ENCODE assay signal across 20 cellular contexts in genomic region chr4:103895876-103896465, GRCh38.
"Had no signal": no experiment of that assay in that cellular context is flagged by ENCODE, and none has a peak within 500 bp of the region (broad histone marks: within the 10 kb centered on the region; RNA-seq: fewer than 3 reads in every experiment).

No MANE protein-coding gene starts in this region.

- DNase-seq: activated CD4-positive, alpha-beta T cell treated with anti-CD3 and anti-CD28 coated beads, Interleukin-2, amount 10 ng/mL, durations not matched to agents 7 days and 5 days; activated CD8-positive, alpha-beta memory T cell treated with anti-CD3 and anti-CD28 coated beads, Interleukin-2, amount 50 U/mL, for 4 hours; activated effector memory CD4-positive, alpha-beta T cell treated with Interleukin-2 at 50 U/mL for 16 hours; activated naive CD4-positive, alpha-beta T cell treated with anti-CD3 and anti-CD28 coated beads, Interleukin-2, amount 50 U/mL, for 16 hours; activated T-cell treated with anti-CD3 and anti-CD28 coated beads, Interleukin-2, amount 50 U/mL, for 4 hours; aorta; cerebellar nuclear complex; cortex of kidney; immature natural killer cell; left ventricle myocardium superior; mesenchymal stem cell; mucosa of descending colon; naive thymus-derived CD4-positive, alpha-beta T cell; stimulated activated CD4-positive, alpha-beta T cell treated with anti-CD3 and anti-CD28 coated beads, Interleukin-2, amount 100 ng/mL, for 48 hours; stomach; T1000 had no signal

- H3K27me3 ChIP-seq: esophagus muscularis mucosa, right atrium auricular region, stomach had no signal

- H3K9me3 ChIP-seq: esophagus muscularis mucosa, prostate gland, right atrium auricular region had no signal

- H3K36me3 ChIP-seq: esophagus muscularis mucosa, prostate gland, right atrium auricular region, stomach had no signal

- H3K4me3 ChIP-seq: esophagus muscularis mucosa, mucosa of descending colon, prostate gland, right atrium auricular region, skin epidermis, stomach had no signal
